Comparison of ENCODE assay signal across 1 cellular context in the genomic region with DNA sequence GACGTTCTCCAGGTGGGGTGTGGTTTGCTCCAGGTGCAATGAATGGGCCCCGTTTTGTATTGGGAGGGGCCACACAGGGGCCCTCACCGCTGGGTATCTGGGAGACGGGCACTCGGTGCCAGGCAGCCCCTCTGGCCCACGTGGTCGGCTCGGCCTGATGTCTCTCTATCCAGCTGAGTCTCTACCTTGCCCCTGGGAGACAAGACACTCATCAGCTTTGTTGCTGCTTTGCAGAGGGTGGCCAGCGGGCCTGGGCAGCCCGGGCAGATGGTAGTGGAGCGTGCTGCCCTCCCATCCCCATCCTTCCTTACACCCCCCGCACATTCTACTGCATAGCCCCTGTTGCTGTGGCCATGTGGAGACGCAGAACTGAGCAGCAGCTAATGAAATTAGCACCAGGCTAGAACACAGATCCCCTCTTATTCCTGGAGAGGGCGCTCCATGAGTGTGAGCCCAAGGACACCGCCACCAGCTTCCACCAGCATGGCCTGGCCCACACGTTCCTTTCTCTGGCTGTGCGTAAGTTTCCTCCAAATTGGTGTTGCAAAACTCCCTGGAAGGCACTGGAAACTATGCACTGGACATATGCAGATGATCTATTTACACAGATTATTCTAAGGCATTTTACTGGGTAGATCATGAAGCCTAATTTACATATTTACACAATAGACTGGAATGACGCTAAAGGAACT.
TF ChIP-seq lines count a peak whose summit lies in the region.

No MANE protein-coding gene starts in this region.

TF ChIP-seq in WTC11, 78 proteins besides CTCF, POLR2A, EP300 and RAD21 (continued from another document):
- TF ChIP-seq, protein P1, sequence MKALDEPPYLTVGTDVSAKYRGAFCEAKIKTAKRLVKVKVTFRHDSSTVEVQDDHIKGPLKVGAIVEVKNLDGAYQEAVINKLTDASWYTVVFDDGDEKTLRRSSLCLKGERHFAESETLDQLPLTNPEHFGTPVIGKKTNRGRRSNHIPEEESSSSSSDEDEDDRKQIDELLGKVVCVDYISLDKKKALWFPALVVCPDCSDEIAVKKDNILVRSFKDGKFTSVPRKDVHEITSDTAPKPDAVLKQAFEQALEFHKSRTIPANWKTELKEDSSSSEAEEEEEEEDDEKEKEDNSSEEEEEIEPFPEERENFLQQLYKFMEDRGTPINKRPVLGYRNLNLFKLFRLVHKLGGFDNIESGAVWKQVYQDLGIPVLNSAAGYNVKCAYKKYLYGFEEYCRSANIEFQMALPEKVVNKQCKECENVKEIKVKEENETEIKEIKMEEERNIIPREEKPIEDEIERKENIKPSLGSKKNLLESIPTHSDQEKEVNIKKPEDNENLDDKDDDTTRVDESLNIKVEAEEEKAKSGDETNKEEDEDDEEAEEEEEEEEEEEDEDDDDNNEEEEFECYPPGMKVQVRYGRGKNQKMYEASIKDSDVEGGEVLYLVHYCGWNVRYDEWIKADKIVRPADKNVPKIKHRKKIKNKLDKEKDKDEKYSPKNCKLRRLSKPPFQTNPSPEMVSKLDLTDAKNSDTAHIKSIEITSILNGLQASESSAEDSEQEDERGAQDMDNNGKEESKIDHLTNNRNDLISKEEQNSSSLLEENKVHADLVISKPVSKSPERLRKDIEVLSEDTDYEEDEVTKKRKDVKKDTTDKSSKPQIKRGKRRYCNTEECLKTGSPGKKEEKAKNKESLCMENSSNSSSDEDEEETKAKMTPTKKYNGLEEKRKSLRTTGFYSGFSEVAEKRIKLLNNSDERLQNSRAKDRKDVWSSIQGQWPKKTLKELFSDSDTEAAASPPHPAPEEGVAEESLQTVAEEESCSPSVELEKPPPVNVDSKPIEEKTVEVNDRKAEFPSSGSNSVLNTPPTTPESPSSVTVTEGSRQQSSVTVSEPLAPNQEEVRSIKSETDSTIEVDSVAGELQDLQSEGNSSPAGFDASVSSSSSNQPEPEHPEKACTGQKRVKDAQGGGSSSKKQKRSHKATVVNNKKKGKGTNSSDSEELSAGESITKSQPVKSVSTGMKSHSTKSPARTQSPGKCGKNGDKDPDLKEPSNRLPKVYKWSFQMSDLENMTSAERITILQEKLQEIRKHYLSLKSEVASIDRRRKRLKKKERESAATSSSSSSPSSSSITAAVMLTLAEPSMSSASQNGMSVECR (CRISPR knock-in tag; IDR thresholded peaks at IDR 0.05; ENCODE audit: borderline replicate concordance): no peak
- TF ChIP-seq, protein P2, sequence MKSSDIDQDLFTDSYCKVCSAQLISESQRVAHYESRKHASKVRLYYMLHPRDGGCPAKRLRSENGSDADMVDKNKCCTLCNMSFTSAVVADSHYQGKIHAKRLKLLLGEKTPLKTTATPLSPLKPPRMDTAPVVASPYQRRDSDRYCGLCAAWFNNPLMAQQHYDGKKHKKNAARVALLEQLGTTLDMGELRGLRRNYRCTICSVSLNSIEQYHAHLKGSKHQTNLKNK (CRISPR knock-in tag; IDR thresholded peaks at IDR 0.05): no peak
- TF ChIP-seq MXD4 (CRISPR knock-in tag; IDR thresholded peaks at IDR 0.05; ENCODE audit: borderline replicate concordance): no peak
- no peak for TF ChIP-seq ZNF232 (CRISPR knock-in tag; IDR thresholded peaks at IDR 0.05)
- TF ChIP-seq ZNF512 (CRISPR knock-in tag; IDR thresholded peaks at IDR 0.05; ENCODE audit: borderline replicate concordance): no peak
- TF ChIP-seq, protein P3, sequence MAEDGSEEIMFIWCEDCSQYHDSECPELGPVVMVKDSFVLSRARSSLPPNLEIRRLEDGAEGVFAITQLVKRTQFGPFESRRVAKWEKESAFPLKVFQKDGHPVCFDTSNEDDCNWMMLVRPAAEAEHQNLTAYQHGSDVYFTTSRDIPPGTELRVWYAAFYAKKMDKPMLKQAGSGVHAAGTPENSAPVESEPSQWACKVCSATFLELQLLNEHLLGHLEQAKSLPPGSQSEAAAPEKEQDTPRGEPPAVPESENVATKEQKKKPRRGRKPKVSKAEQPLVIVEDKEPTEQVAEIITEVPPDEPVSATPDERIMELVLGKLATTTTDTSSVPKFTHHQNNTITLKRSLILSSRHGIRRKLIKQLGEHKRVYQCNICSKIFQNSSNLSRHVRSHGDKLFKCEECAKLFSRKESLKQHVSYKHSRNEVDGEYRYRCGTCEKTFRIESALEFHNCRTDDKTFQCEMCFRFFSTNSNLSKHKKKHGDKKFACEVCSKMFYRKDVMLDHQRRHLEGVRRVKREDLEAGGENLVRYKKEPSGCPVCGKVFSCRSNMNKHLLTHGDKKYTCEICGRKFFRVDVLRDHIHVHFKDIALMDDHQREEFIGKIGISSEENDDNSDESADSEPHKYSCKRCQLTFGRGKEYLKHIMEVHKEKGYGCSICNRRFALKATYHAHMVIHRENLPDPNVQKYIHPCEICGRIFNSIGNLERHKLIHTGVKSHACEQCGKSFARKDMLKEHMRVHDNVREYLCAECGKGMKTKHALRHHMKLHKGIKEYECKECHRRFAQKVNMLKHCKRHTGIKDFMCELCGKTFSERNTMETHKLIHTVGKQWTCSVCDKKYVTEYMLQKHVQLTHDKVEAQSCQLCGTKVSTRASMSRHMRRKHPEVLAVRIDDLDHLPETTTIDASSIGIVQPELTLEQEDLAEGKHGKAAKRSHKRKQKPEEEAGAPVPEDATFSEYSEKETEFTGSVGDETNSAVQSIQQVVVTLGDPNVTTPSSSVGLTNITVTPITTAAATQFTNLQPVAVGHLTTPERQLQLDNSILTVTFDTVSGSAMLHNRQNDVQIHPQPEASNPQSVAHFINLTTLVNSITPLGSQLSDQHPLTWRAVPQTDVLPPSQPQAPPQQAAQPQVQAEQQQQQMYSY (CRISPR knock-in tag; IDR thresholded peaks at IDR 0.05): no peak
